1 cellular context compared by ENCODE assay signal in genomic region chr11:24587655-24588054, GRCh38.
TF ChIP-seq lines count a peak whose summit lies in the region.

No MANE protein-coding gene starts in this region.

TF ChIP-seq in IMR-90, 13 proteins besides CTCF, POLR2A, EP300 and RAD21 (continued from another document):
- TF ChIP-seq CEBPB (IDR thresholded peaks at IDR 0.05; ENCODE audit: low read depth, low read length) (peak; percentile 36; the same call in 1 of the 2 replicates), MXI1 (IDR thresholded peaks at IDR 0.05; ENCODE audit: borderline replicate concordance, low read depth, low read length) (no peak), RCOR1 (IDR thresholded peaks at IDR 0.05; ENCODE audit: insufficient replicate concordance, low read length) (no peak), BHLHE40 (IDR thresholded peaks at IDR 0.05; ENCODE audit: low read depth, low read length) (no peak)
TF ChIP-seq in IMR-90: peak in this region for 1.
